In genomic region chr18:77086034-77086433, GRCh38 we compare ENCODE assay signal across 11 cellular contexts. TPM values are rescaled to one million over a fixed set of nuclear protein-coding genes. Genes with fewer than 3 reads are reported as not detected.
DNase-seq lines count a peak whose midpoint lies in the region; ATAC-seq and TF ChIP-seq lines count a peak whose summit lies in the region.
"Had no signal": no experiment of that assay in that cellular context is flagged by ENCODE, and none has a peak within 500 bp of the region (broad histone marks: within the 10 kb centered on the region; RNA-seq: fewer than 3 reads in every experiment).

No MANE protein-coding gene starts in this region.

- POLR2A ChIA-PET in naive thymus-derived CD4-positive, alpha-beta T cell (lab: Charles Lee), result interaction anchor here (1.1 to 1.5 kb wide), 2 partner anchors 16 to 19 kb away, joined by 4 to 5 read pairs; no protein-coding TSS in a partner anchor

- no peak for TF ChIP-seq CTCF in AG10803 (conservative IDR thresholded peaks at IDR 0.05; ENCODE audit: low read length)

- no peak overlapping the region for H3K4me3 ChIP-seq in AG10803 (ENCODE audit: low read length)
- no peak overlapping the region for H3K4me3 ChIP-seq in naive thymus-derived CD4-positive, alpha-beta T cell (ENCODE audit: low read length)

- H3K4me3 Mint-ChIP-seq in dendritic cell treated with granulocyte-macrophage colony-stimulating factor and Interleukin-4, amounts not matched to agents 40 ng/mL and 50 ng/mL, for 4 days, result peak overlapping the region; percentile 33
- peak overlapping the region in 1 of 10 donors; percentile 14 for H3K4me3 Mint-ChIP-seq in naive thymus-derived CD4-positive, alpha-beta T cell
- no peak overlapping the region for H3K4me3 Mint-ChIP-seq in T-helper 2 cell treated with Interferon-gamma antibody and Interleukin-4, amounts not matched to agents 5 μg/mL and 100 μg/mL, for 36 hours

- H3K9me3 ChIP-seq in naive thymus-derived CD4-positive, alpha-beta T cell (ENCODE audit: control insufficient read depth in 2 of 3, low read length in 3 of 3), result no peaks in the 10 kb centered on the region

- H3K9me3 Mint-ChIP-seq in dendritic cell treated with granulocyte-macrophage colony-stimulating factor and Interleukin-4, amounts not matched to agents 40 ng/mL and 50 ng/mL, for 4 days, result no peaks in the 10 kb centered on the region
- no peaks in the 10 kb centered on the region for H3K9me3 Mint-ChIP-seq in naive thymus-derived CD4-positive, alpha-beta T cell
- H3K9me3 Mint-ChIP-seq in T-helper 2 cell treated with Interferon-gamma antibody and Interleukin-4, amounts not matched to agents 5 μg/mL and 100 μg/mL, for 36 hours, result no peaks in the 10 kb centered on the region

- H3K27ac ChIP-seq in naive thymus-derived CD4-positive, alpha-beta T cell (ENCODE audit: low read depth, low read length), result no peak overlapping the region

- peaks cover 76% of the 10 kb centered on the region for H3K4me1 Mint-ChIP-seq in dendritic cell treated with granulocyte-macrophage colony-stimulating factor and Interleukin-4, amounts not matched to agents 40 ng/mL and 50 ng/mL, for 4 days (ENCODE audit: low read depth)
- H3K4me1 Mint-ChIP-seq in naive thymus-derived CD4-positive, alpha-beta T cell, result peaks cover 46 to 84% (median 80%) of the 10 kb centered on the region in 7 donors
- peaks cover 44% of the 10 kb centered on the region for H3K4me1 Mint-ChIP-seq in T-helper 2 cell treated with Interferon-gamma antibody and Interleukin-4, amounts not matched to agents 5 μg/mL and 100 μg/mL, for 36 hours (ENCODE audit: low read depth)

- H3K4me1 ChIP-seq in naive thymus-derived CD4-positive, alpha-beta T cell (ENCODE audit: control insufficient read depth in 2 of 2, insufficient read depth in 2 of 2, low read length in 2 of 2), result peaks cover 36 to 45% of the 10 kb centered on the region in 2 donors

- peaks cover 69% of the 10 kb centered on the region for H3K36me3 Mint-ChIP-seq in dendritic cell treated with granulocyte-macrophage colony-stimulating factor and Interleukin-4, amounts not matched to agents 40 ng/mL and 50 ng/mL, for 4 days (ENCODE audit: low read depth)
- H3K36me3 Mint-ChIP-seq in naive thymus-derived CD4-positive, alpha-beta T cell, result peaks cover 0 to 46% (median 35%) of the 10 kb centered on the region in 5 donors
- peaks cover 53% of the 10 kb centered on the region for H3K36me3 Mint-ChIP-seq in T-helper 2 cell treated with Interferon-gamma antibody and Interleukin-4, amounts not matched to agents 5 μg/mL and 100 μg/mL, for 36 hours (ENCODE audit: low read depth)

- peak overlapping the region; percentile 80 for H3K27ac Mint-ChIP-seq in dendritic cell treated with granulocyte-macrophage colony-stimulating factor and Interleukin-4, amounts not matched to agents 40 ng/mL and 50 ng/mL, for 4 days
- H3K27ac Mint-ChIP-seq in naive thymus-derived CD4-positive, alpha-beta T cell, result peak overlapping the region in 5 of 9 donors; percentile 18 to 77 (median 55)
- no peak overlapping the region for H3K27ac Mint-ChIP-seq in T-helper 2 cell treated with Interferon-gamma antibody and Interleukin-4, amounts not matched to agents 5 μg/mL and 100 μg/mL, for 36 hours

- no peaks in the 10 kb centered on the region for H3K27me3 ChIP-seq in naive thymus-derived CD4-positive, alpha-beta T cell (ENCODE audit: control insufficient read depth in 2 of 2, insufficient read depth in 2 of 2, low read length in 2 of 2)

- H3K27me3 Mint-ChIP-seq in dendritic cell treated with granulocyte-macrophage colony-stimulating factor and Interleukin-4, amounts not matched to agents 40 ng/mL and 50 ng/mL, for 4 days, result no peaks in the 10 kb centered on the region
- no peaks in the 10 kb centered on the region for H3K27me3 Mint-ChIP-seq in naive thymus-derived CD4-positive, alpha-beta T cell
- H3K27me3 Mint-ChIP-seq in T-helper 2 cell treated with Interferon-gamma antibody and Interleukin-4, amounts not matched to agents 5 μg/mL and 100 μg/mL, for 36 hours (ENCODE audit: low read depth), result no peaks in the 10 kb centered on the region

- ATAC-seq in naive thymus-derived CD4-positive, alpha-beta T cell, result no peak
- ATAC-seq in GM21423 (IDR thresholded peaks at IDR 0.05; ENCODE audit: unreplicated experiment), result no peak
- no peak for ATAC-seq in HG03045 (IDR thresholded peaks at IDR 0.05; ENCODE audit: unreplicated experiment)

- H3K36me3 ChIP-seq in naive thymus-derived CD4-positive, alpha-beta T cell (ENCODE audit: control insufficient read depth in 2 of 3, insufficient read depth in 3 of 3, low read length in 3 of 3), result peaks cover 2 to 22% (median 7%) of the 10 kb centered on the region in 3 experiments

- peak; percentile 92 for DNase-seq in AG10803 (ENCODE audit: low read depth)
- DNase-seq in HPDE6-E6E7 (ENCODE audit: extremely low spot score), result peak; percentile 93
- DNase-seq in naive thymus-derived CD4-positive, alpha-beta T cell, result no peak
- DNase-seq in T-helper 2 cell treated with Interferon-gamma antibody and Interleukin-4, amounts not matched to agents 5 μg/mL and 100 μg/mL, for 36 hours (ENCODE audit: low spot score), result no peak
- no peak for DNase-seq in mesenteric fat pad (ENCODE audit: low spot score)
- DNase-seq: activated CD8-positive, alpha-beta memory T cell treated with anti-CD3 and anti-CD28 coated beads for 24 hours; effector memory CD4-positive, alpha-beta T cell had no signal

- intact Hi-C loops in dendritic cell treated with granulocyte-macrophage colony-stimulating factor and Interleukin-4, amounts not matched to agents 40 ng/mL and 50 ng/mL, for 4 days (cut with micrococcal nuclease), result no loop called here
- intact Hi-C loops in naive thymus-derived CD4-positive, alpha-beta T cell (cut with micrococcal nuclease), result loop anchor here in 1 of 2 donors (2.0 kb wide), 1 partner anchor 15 kb away; no protein-coding TSS in a partner anchor

- CTCF ChIA-PET in naive thymus-derived CD4-positive, alpha-beta T cell (lab: Charles Lee), result no interaction called here

RNA-seq across cellular contexts. Expression of gene MBP, which starts 46.5 kb away (rescaled TPM):
- 100 to 1,000 TPM in 3 of 5 experiments, 10 to 100 TPM in 2; 88.3 to 152 (median 116) TPM for total RNA-seq in naive thymus-derived CD4-positive, alpha-beta T cell
- 100 to 1,000 TPM in 1 of 2 donors, 10 to 100 TPM in 1; 96.4 to 107 TPM for polyA plus RNA-seq in naive thymus-derived CD4-positive, alpha-beta T cell
- 45.2 TPM for total RNA-seq in mesenteric fat pad
- total RNA-seq: Daoy had no signal

Comparison
In these comparisons a context has a peak if more than half of its experiments do, and no peak if none do; other contexts are left out.
1. DNase-seq: peak in AG10803 (single experiment) and HPDE6-E6E7 (single experiment); none in naive thymus-derived CD4-positive, alpha-beta T cell (0 of 9), T-helper 2 cell treated with Interferon-gamma antibody and Interleukin-4, amounts not matched to agents 5 μg/mL and 100 μg/mL, for 36 hours (single experiment) and mesenteric fat pad (single experiment).